Comparison of ENCODE assay signal across 20 cellular contexts in genomic region chr3:29926391-29926790, GRCh38.
"Had no signal": no experiment of that assay in that cellular context is flagged by ENCODE, and none has a peak within 500 bp of the region (broad histone marks: within the 10 kb centered on the region; RNA-seq: fewer than 3 reads in every experiment).

No MANE protein-coding gene starts in this region.

- H3K4me3 ChIP-seq: coronary artery, gastroesophageal sphincter, left lung, lower lobe of right lung, ovary, right lobe of liver, spleen, testis had no signal

- H3K9me3 ChIP-seq: gastroesophageal sphincter, left lung, lower lobe of right lung, ovary, right lobe of liver, spleen, testis had no signal

- DNase-seq: central memory CD4-positive, alpha-beta T cell; effector CD8-positive, alpha-beta T cell; foreskin fibroblast; glutamatergic neuron; islet precursor cell; left lung; lower lobe of right lung; naive thymus-derived CD4-positive, alpha-beta T cell; nephron progenitor cell; ovary; right lobe of liver; spleen; stimulated activated CD4-positive, alpha-beta T cell treated with anti-CD3 and anti-CD28 coated beads, Interleukin-15, amount 100 ng/mL, for 24 hours; stimulated activated CD4-positive, alpha-beta T cell treated with anti-CD3 and anti-CD28 coated beads, Interleukin-1b, Interleukin-23, amount 100 ng/mL, for 48 hours; stimulated activated CD4-positive, alpha-beta T cell treated with anti-CD3 and anti-CD28 coated beads, Interleukin-4, amount 100 ng/mL, for 24 hours; stimulated activated naive CD8-positive, alpha-beta T cell treated with anti-CD3 and anti-CD28 coated beads, Interleukin-15, amount 100 ng/mL, for 72 hours; testis; trophoblast cell had no signal

- H3K36me3 ChIP-seq: gastroesophageal sphincter, left lung, lower lobe of right lung, ovary, right lobe of liver, spleen had no signal

- H3K4me1 ChIP-seq: gastroesophageal sphincter, left lung, lower lobe of right lung, right lobe of liver, spleen, testis had no signal

- H3K27me3 ChIP-seq: gastroesophageal sphincter, left lung, ovary, right lobe of liver, spleen, testis had no signal

- H3K27ac ChIP-seq: gastroesophageal sphincter, left lung, lower lobe of right lung, ovary, right lobe of liver, spleen, testis had no signal
